Comparison of ENCODE assay signal across 8 cellular contexts in the genomic region with DNA sequence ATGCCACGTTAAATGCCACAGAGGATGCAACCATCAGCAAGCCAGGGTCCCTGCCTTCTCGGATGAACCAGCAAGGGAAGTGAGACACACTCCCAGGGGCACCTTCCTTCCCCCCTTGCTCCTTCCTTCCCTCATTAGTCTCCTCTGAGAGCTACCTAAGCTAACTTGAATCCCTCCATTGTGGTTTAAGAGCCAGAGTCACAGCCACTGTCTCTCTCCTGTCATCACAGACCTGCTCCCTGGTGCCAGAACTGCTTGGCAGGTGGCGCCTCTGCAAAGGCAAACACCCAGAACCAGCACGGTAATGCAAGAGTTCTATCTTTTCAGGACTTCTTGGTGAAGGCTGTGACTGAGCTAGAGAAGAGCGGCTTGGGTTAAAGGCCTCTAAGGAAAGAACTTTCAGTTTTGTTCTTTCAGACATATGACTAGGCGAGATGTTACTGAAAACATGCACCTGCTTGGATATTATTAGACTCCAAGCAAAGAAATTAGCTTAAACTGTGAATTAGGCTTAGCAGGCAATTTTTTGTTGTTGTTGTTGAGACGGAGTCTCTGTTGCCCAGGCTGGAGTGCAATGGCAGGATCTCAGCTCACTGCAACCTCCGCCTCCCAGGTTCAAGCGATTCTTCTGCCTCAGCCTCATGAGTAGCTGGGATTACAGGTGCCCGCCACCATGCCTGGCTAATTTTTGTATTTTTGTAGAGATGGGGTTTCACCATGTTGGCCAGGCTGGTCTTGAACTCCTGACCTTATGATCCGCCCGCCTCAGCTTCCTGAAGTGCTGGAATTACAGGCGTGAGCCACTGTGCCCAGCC. TPM values are rescaled to one million over a fixed set of nuclear protein-coding genes. Genes with fewer than 3 reads are reported as not detected.
DNase-seq lines count a peak whose midpoint lies in the region; ATAC-seq and TF ChIP-seq lines count a peak whose summit lies in the region.
"Not testable (repeated sequence)": the region's sequence is repeated elsewhere in the genome, so short reads cannot be mapped to it uniquely, and the experiment has no call there.

No MANE protein-coding gene starts in this region.

- H3K4me1 Mint-ChIP-seq in activated T-helper 17 cell treated with anti-CD3 and anti-CD28 coated beads, Interleukin-2, amount 50 U/mL, for 72 hours = peaks cover 53% of the 10 kb centered on the region
- peaks cover 48 to 86% of the 10 kb centered on the region in 2 donors for H3K4me1 Mint-ChIP-seq in immature natural killer cell
- peaks cover 13 to 20% of the 10 kb centered on the region in 2 donors for H3K4me1 Mint-ChIP-seq in stimulated activated naive B cell treated with anti-CD40 and anti-IgM and Interleukin-4, amounts not matched to agents 10 μg/mL and 1 μg/mL and 100 μg/mL, for 72 hours

- H3K4me2 ChIP-seq in DOHH2 (ENCODE audit: low read length) = peak overlapping the region; percentile 3; the same call in 1 of the 2 replicates

- not testable (repeated sequence) for H3K4me3 ChIP-seq in DOHH2 (ENCODE audit: low read length)

- not testable (repeated sequence) for H4K20me1 ChIP-seq in DOHH2 (ENCODE audit: control insufficient read depth, insufficient read depth, low read depth, low read length)

- H3K9me3 ChIP-seq in DOHH2 (ENCODE audit: control insufficient read depth, insufficient read depth, low read length) = not testable (repeated sequence)

- not testable (repeated sequence) for H3K27ac ChIP-seq in DOHH2 (ENCODE audit: low read depth, low read length)

- DNase-seq in NCI-H774 (lab: John Stamatoyannopoulos, UW) (peak; percentile 14), immature natural killer cell (peak in 1 of 3 donors; percentile 15)
- DNase-seq in stimulated activated naive B cell treated with anti-CD40 and anti-IgM and Interleukin-4, amounts not matched to agents 10 μg/mL and 1 μg/mL and 100 μg/mL, for 72 hours = not testable (repeated sequence)

- ATAC-seq in GM19035 (IDR thresholded peaks at IDR 0.05; ENCODE audit: unreplicated experiment) (peak; percentile 90), GM21786 (IDR thresholded peaks at IDR 0.05; ENCODE audit: unreplicated experiment) (peak; percentile 86), HG03175 (IDR thresholded peaks at IDR 0.05; ENCODE audit: unreplicated experiment) (peak; percentile 89)
- peak; percentile 64 for ATAC-seq in activated T-helper 17 cell treated with anti-CD3 and anti-CD28 coated beads, Interleukin-2, amount 50 U/mL, for 72 hours (replicated peaks)
- peak; percentile 86 to 87 for ATAC-seq in stimulated activated naive B cell treated with anti-CD40 and anti-IgM and Interleukin-4, amounts not matched to agents 10 μg/mL and 1 μg/mL and 100 μg/mL, for 72 hours (replicated peaks)

- peaks cover 14% of the 10 kb centered on the region; the same call in 1 of the 2 replicates for H3K27me3 ChIP-seq in DOHH2 (ENCODE audit: control insufficient read depth, low read length)

- not testable (repeated sequence) for H3K36me3 ChIP-seq in DOHH2 (ENCODE audit: control insufficient read depth, low read length)

- TF ChIP-seq CTCF in DOHH2 (IDR thresholded peaks at IDR 0.05; ENCODE audit: low read depth, low read length, poor library complexity, severe bottlenecking) = not testable (repeated sequence)

- H3K36me3 Mint-ChIP-seq in activated T-helper 17 cell treated with anti-CD3 and anti-CD28 coated beads, Interleukin-2, amount 50 U/mL, for 72 hours (ENCODE audit: low read depth) = peaks cover 82% of the 10 kb centered on the region
- peaks cover 9 to 13% (median 10%) of the 10 kb centered on the region in 3 donors for H3K36me3 Mint-ChIP-seq in immature natural killer cell
- H3K36me3 Mint-ChIP-seq in stimulated activated naive B cell treated with anti-CD40 and anti-IgM and Interleukin-4, amounts not matched to agents 10 μg/mL and 1 μg/mL and 100 μg/mL, for 72 hours = not testable (repeated sequence)

- not testable (repeated sequence) for H3K4me1 ChIP-seq in DOHH2 (ENCODE audit: control insufficient read depth, low read length)

- H3F3A ChIP-seq in DOHH2 (ENCODE audit: control insufficient read depth, insufficient read depth) = not testable (repeated sequence)

- H3K79me2 ChIP-seq in DOHH2 (ENCODE audit: control insufficient read depth, low read length) = not testable (repeated sequence)

- not testable (repeated sequence) for H3K9me3 Mint-ChIP-seq in activated T-helper 17 cell treated with anti-CD3 and anti-CD28 coated beads, Interleukin-2, amount 50 U/mL, for 72 hours; immature natural killer cell; stimulated activated naive B cell treated with anti-CD40 and anti-IgM and Interleukin-4, amounts not matched to agents 10 μg/mL and 1 μg/mL and 100 μg/mL, for 72 hours

- not testable (repeated sequence) for H3K9me2 ChIP-seq in DOHH2 (replicated peaks; ENCODE audit: control insufficient read depth, low read length)

- peak overlapping the region; percentile 96 for H3K27ac Mint-ChIP-seq in activated T-helper 17 cell treated with anti-CD3 and anti-CD28 coated beads, Interleukin-2, amount 50 U/mL, for 72 hours
- peak overlapping the region; percentile 66 to 91 (median 86) for H3K27ac Mint-ChIP-seq in immature natural killer cell
- peak overlapping the region; percentile 73 for H3K27ac Mint-ChIP-seq in stimulated activated naive B cell treated with anti-CD40 and anti-IgM and Interleukin-4, amounts not matched to agents 10 μg/mL and 1 μg/mL and 100 μg/mL, for 72 hours

- not testable (repeated sequence) for H3K27me3 Mint-ChIP-seq in activated T-helper 17 cell treated with anti-CD3 and anti-CD28 coated beads, Interleukin-2, amount 50 U/mL, for 72 hours; immature natural killer cell (ENCODE audit: low read depth in 3 of 3); stimulated activated naive B cell treated with anti-CD40 and anti-IgM and Interleukin-4, amounts not matched to agents 10 μg/mL and 1 μg/mL and 100 μg/mL, for 72 hours

- H3K4me3 Mint-ChIP-seq in activated T-helper 17 cell treated with anti-CD3 and anti-CD28 coated beads, Interleukin-2, amount 50 U/mL, for 72 hours = peak overlapping the region; percentile 98
- peak overlapping the region; percentile 50 to 82 (median 75) for H3K4me3 Mint-ChIP-seq in immature natural killer cell
- peak overlapping the region; percentile 37 to 76 for H3K4me3 Mint-ChIP-seq in stimulated activated naive B cell treated with anti-CD40 and anti-IgM and Interleukin-4, amounts not matched to agents 10 μg/mL and 1 μg/mL and 100 μg/mL, for 72 hours

RNA-seq across cellular contexts. Expression of a gene that starts 8.8 kb away (rescaled TPM):
- 10 to 100 TPM; 42.2 to 93.3 TPM for total RNA-seq in activated T-helper 17 cell treated with anti-CD3 and anti-CD28 coated beads, Interleukin-2, amount 50 U/mL, for 72 hours
- polyA plus RNA-seq in immature natural killer cell = 10 to 100 TPM; 30.7 to 52.9 (median 31.3) TPM
